Comparison of ENCODE assay signal across 8 cellular contexts in the genomic region with DNA sequence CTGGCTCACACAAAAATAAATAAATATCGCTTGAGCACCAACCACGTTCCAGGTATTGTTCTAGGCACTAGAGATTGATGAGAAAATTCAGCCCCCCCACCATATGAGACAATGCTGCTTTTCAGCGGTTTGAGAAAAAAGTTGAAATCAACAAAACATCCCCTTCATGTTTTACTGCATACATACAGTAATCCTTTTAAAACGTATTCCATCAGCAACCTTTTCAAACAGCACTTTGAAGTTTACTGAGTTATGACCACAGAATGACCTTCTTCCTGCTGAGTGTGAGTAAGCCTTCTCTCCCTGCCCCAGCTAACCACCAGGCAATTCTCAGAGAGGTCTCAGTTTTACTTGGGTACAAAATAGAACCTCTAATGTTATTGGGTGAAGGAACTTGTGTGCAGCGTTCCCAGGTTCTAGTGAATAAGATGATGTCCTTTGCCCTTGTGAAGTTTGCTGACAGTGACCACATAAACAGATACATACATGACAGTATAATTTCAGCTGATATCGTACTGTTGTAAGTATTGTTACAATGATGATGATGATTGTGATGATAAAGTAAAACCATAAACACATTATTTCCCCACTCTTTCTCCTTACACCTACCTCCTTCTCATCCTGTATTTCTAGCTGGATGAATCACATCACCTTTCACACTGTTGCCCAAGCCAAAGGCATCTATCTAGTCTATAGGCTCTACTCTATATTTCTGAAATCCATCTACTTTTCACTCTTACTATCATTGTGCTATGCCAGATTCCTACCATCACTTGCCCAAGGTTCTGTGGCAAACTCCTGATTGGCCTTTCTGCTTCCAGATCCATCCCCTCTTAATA.
DNase-seq lines count a peak whose midpoint lies in the region; ATAC-seq, FAIRE-seq and TF ChIP-seq lines count a peak whose summit lies in the region.

No MANE protein-coding gene starts in this region.

- no peak for TF ChIP-seq CTCF in GM13977 (IDR thresholded peaks at IDR 0.05; ENCODE audit: extremely low read depth, insufficient read depth, missing control alignments)
- TF ChIP-seq CTCF in ascending aorta (IDR thresholded peaks at IDR 0.05) = no peak

- peak; percentile 73 for ATAC-seq in HG02870 (IDR thresholded peaks at IDR 0.05; ENCODE audit: unreplicated experiment)
- no peak for ATAC-seq in HG03520 (IDR thresholded peaks at IDR 0.05; ENCODE audit: unreplicated experiment)
- no peak for ATAC-seq in GM19035 (IDR thresholded peaks at IDR 0.05; ENCODE audit: unreplicated experiment)

- no peaks in the 10 kb centered on the region for H3K36me3 ChIP-seq in ascending aorta

- no peaks in the 10 kb centered on the region for H3K4me1 ChIP-seq in ascending aorta

- intact Hi-C loops in ascending aorta (cut with DNase I) = no loop called here

- in situ Hi-C loops in GM13977 (cut with MboI; ENCODE audit: low pct_unique_long_range_greater_than_20kb, low sequenced_read_pairs, unreplicated experiment) = no loop called here

- DNase-seq in GM13977 (ENCODE audit: low spot score) (peak; percentile 25), lung microvascular endothelial cell (ENCODE audit: low read depth in 2 of 2) (peak; percentile 7 to 98), ascending aorta (ENCODE audit: low spot score in 2 of 2) (no peak), activated gamma-delta T cell (lab: John Stamatoyannopoulos, UW) (no peak)

- no peaks in the 10 kb centered on the region for H3K9me3 ChIP-seq in ascending aorta

- no peak overlapping the region for H3K4me3 ChIP-seq in ascending aorta

- FAIRE-seq in TTC549 (lab: Jason Lieb, UNC) = peak; percentile 77

- H3K27ac ChIP-seq in ascending aorta = no peak overlapping the region

- no peaks in the 10 kb centered on the region for H3K27me3 ChIP-seq in ascending aorta

Comparison
In these comparisons a context has a peak if more than half of its experiments do, and no peak if none do; other contexts are left out.
1. DNase-seq: peak in GM13977 (single experiment) and lung microvascular endothelial cell (2 of 2); none in ascending aorta (0 of 2) and activated gamma-delta T cell (single experiment).